In the genomic region with DNA sequence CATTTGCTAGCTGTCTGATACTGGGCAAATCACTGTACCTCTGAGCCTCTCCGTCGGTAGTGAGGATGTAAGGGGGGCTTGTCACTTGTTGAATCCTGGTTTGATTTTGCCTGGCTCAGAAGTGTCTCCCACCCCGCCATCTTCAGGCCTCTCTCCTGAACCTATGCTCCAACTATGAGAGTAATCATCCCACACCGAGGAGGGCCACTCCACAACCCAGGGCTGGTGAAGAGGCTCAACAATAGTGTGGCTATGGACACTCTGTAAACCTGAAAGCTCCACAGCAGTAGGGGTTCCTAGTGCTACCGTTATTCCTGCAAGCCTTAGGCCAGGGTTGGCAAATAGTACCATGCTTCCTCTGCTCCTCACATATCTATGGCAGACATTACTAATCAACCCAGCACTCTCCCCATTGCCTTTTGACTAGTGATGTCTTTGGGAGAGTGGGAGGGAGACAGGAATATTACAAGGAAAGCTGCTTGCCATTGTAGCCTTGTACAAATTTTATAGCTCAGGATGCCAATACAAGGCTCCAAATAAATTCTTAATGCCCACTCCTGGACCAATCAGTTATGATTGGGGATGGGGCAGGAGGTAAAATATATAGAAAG, we compare ENCODE assay signal across 15 cellular contexts.
DNase-seq lines count a peak whose midpoint lies in the region; ATAC-seq and TF ChIP-seq lines count a peak whose summit lies in the region.
"Had no signal": no experiment of that assay in that cellular context is flagged by ENCODE, and none has a peak within 500 bp of the region (broad histone marks: within the 10 kb centered on the region; RNA-seq: fewer than 3 reads in every experiment).

No MANE protein-coding gene starts in this region.

- H3K9ac ChIP-seq in HCT116 (ENCODE audit: low read length) (no peak overlapping the region), skeletal muscle satellite cell (ENCODE audit: low read depth, low read length) (peak overlapping the region; percentile 63)

- peaks cover 6 to 17% of the 10 kb centered on the region in 2 experiments; a peak in 3 of 4 replicates for H3K4me1 ChIP-seq in HCT116 (ENCODE audit: control insufficient read depth in 1 of 2, insufficient read depth in 2 of 2, low read length in 2 of 2)
- peaks cover 34% of the 10 kb centered on the region for H3K4me1 ChIP-seq in skeletal muscle satellite cell (ENCODE audit: control insufficient read depth, insufficient read depth, low read length)
- H3K4me1 ChIP-seq in left lung = peaks cover 2 to 4% of the 10 kb centered on the region in 2 donors

- no peaks in the 10 kb centered on the region for H3K79me2 ChIP-seq in HCT116 (ENCODE audit: insufficient read depth, low read length)

- no peaks in the 10 kb centered on the region for H3K9me2 ChIP-seq in HCT116 (ENCODE audit: insufficient read depth)

- H2AFZ ChIP-seq in HCT116 (ENCODE audit: low read depth, low read length, poor library complexity, severe bottlenecking) = no peak overlapping the region

- intact Hi-C loops in HCT116 (cut with micrococcal nuclease) (no loop called here), left ventricle myocardium superior (cut with micrococcal nuclease) (no loop called here), left lung (cut with DNase I) (no loop called here)

- CTCF ChIA-PET in HCT116 (lab: Charles Lee) = no interaction called here

- H3K27ac ChIP-seq in HCT116 (ENCODE audit: low read depth, low read length) (no peak overlapping the region), left lung (peak overlapping the region in 1 of 2 donors; percentile 23)
- H3K27ac ChIP-seq: SK-N-MC had no signal

- H3K27me3 ChIP-seq in HCT116 (ENCODE audit: insufficient read depth, low read length) = no peaks in the 10 kb centered on the region
- no peaks in the 10 kb centered on the region for H3K27me3 ChIP-seq in skeletal muscle satellite cell (ENCODE audit: control insufficient read depth, insufficient read depth, low read length)
- no peaks in the 10 kb centered on the region for H3K27me3 ChIP-seq in left lung

- POLR2A ChIA-PET in HCT116 (lab: Charles Lee) = interaction anchor here (0.5 kb wide), 1 partner anchor 11 kb away, joined by 5 read pairs; no protein-coding TSS in a partner anchor

- H3K36me3 ChIP-seq in HCT116 (ENCODE audit: control insufficient read depth in 1 of 2, insufficient read depth in 2 of 2, low read length in 2 of 2) = no peaks in the 10 kb centered on the region
- H3K36me3 ChIP-seq in skeletal muscle satellite cell (ENCODE audit: insufficient read depth, low read length) = no peaks in the 10 kb centered on the region
- H3K36me3 ChIP-seq in left lung = no peaks in the 10 kb centered on the region

- peak; percentile 10 for DNase-seq in HCT116 (ENCODE audit: low read depth, low spot score)
- peak; percentile 78 for DNase-seq in amniotic epithelial cell (ENCODE audit: low read depth)
- DNase-seq in foreskin fibroblast = peak; percentile 63 to 64
- DNase-seq in left ventricle myocardium superior = no peak
- DNase-seq in left lung = no peak
- DNase-seq: caudate nucleus; CD8-positive, alpha-beta memory T cell; NCI-H446 treated with DMSO at 0.1 percent for 48 hours; small intestine had no signal

- TF ChIP-seq POLR2A in HCT116 (IDR thresholded peaks at IDR 0.05; ENCODE audit: borderline replicate concordance, extremely low read depth, insufficient read depth, insufficient read length) = no peak

- no TSS peak for BruUV-seq in HCT116 (replicated peaks; lab: Mats Ljungman, UMichigan)

- H3K9me3 ChIP-seq in HCT116 (ENCODE audit: control insufficient read depth in 1 of 2, insufficient read depth in 1 of 2, low read depth in 1 of 2, low read length in 2 of 2) (no peaks in the 10 kb centered on the region), skeletal muscle satellite cell (replicated peaks; ENCODE audit: low read length) (no peaks in the 10 kb centered on the region), left lung (no peaks in the 10 kb centered on the region)

- ATAC-seq in HCT116 (no peak), left ventricle myocardium superior (no peak), left lung (no peak), GM21423 (IDR thresholded peaks at IDR 0.05; ENCODE audit: unreplicated experiment) (no peak), HG03342 (IDR thresholded peaks at IDR 0.05; ENCODE audit: unreplicated experiment) (no peak)
- ATAC-seq: activated CD4-positive, CD25-positive, alpha-beta regulatory T cell treated with anti-CD3 and anti-CD28 coated beads, Interleukin-2, amount 50 U/mL, for 24 hours had no signal

- TF ChIP-seq RAD21 in HCT116 (IDR thresholded peaks at IDR 0.05; ENCODE audit: low read depth) = no peak

- H3K4me2 ChIP-seq in HCT116 (ENCODE audit: low read length) (no peak overlapping the region), skeletal muscle satellite cell (ENCODE audit: low read length) (peak overlapping the region; percentile 47)

- H3K4me3 ChIP-seq in HCT116 (replicated peaks in 1 of 2; ENCODE audit: low read depth in 1 of 2, low read length in 2 of 2) = no peak overlapping the region
- H3K4me3 ChIP-seq in foreskin fibroblast (ENCODE audit: low read depth in 1 of 2, low read length in 2 of 2) = no peak overlapping the region
- H3K4me3 ChIP-seq in skeletal muscle satellite cell (ENCODE audit: low read length) = peak overlapping the region; percentile 28
- H3K4me3 ChIP-seq in left lung = no peak overlapping the region
- H3K4me3 ChIP-seq: lung, SK-N-MC had no signal

- RAD21 ChIA-PET in HCT116 (lab: Charles Lee; ENCODE audit: low non-redundant PET in 1 of 2, low total read pairs in 2 of 2, uncharacterized antibody in 2 of 2, unreplicated experiment in 2 of 2) = no interaction called here

- H4K20me1 ChIP-seq in HCT116 (ENCODE audit: insufficient read depth) = no peaks in the 10 kb centered on the region

- no peak for TF ChIP-seq CTCF in HCT116 (IDR thresholded peaks at IDR 0.05 in 2 of 3, conservative IDR thresholded peaks at IDR 0.05 in 1 of 3; ENCODE audit: borderline replicate concordance in 1 of 3, insufficient read depth in 1 of 3, low read depth in 2 of 3, low read length in 2 of 3)
- no peak for TF ChIP-seq CTCF in foreskin fibroblast (IDR thresholded peaks at IDR 0.05; ENCODE audit: low read depth, low read length)
- no peak for TF ChIP-seq CTCF in left lung (IDR thresholded peaks at IDR 0.05)

TF ChIP-seq in HCT116, 20 proteins besides CTCF, POLR2A, EP300 and RAD21:
- TF ChIP-seq SRF (IDR thresholded peaks at IDR 0.05; ENCODE audit: low read depth) (peak; percentile 85), TCF7L2 (IDR thresholded peaks at IDR 0.05; ENCODE audit: borderline replicate concordance, extremely low read depth, insufficient read depth, insufficient read length) (no peak)

Comparison
In these comparisons a context has a peak if more than half of its experiments do, and no peak if none do; other contexts are left out.
1. DNase-seq: peak in HCT116 (single experiment), amniotic epithelial cell (single experiment) and foreskin fibroblast (2 of 2); none in left ventricle myocardium superior (single experiment) and left lung (0 of 2).